11 cellular contexts compared by ENCODE assay signal in the genomic region with DNA sequence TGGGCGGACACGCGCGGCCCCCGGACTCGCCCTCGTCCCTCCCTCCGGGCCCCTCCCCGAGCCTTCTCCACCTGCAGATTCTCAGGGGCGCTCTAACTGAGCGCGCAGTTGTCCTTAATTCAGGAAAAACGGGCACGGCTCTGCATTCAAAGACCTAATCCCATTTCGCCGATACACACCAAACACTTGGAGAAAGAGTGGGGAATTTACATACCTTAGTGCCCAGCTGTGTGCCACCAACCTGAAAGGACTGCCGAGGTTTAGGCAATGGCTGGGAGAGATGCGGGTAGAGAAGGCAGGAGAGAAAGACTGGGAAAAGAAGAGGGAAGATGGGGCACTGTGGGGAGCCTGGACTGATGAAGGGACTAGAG. TPM values are rescaled to one million over a fixed set of nuclear protein-coding genes. Genes with fewer than 3 reads are reported as not detected.
DNase-seq lines count a peak whose midpoint lies in the region; FAIRE-seq and TF ChIP-seq lines count a peak whose summit lies in the region.
"Had no signal": no experiment of that assay in that cellular context is flagged by ENCODE, and none has a peak within 500 bp of the region (broad histone marks: within the 10 kb centered on the region; RNA-seq: fewer than 3 reads in every experiment).

No MANE protein-coding gene starts in this region.

- peak overlapping the region; percentile 33 for H3K4me3 ChIP-seq in mesendoderm (ENCODE audit: low read length)
- peak overlapping the region in 1 of 2 donors; percentile 37 for H3K4me3 ChIP-seq in kidney (ENCODE audit: low read length in 2 of 2)

- peak overlapping the region; percentile 88 for H3K56ac ChIP-seq in mesendoderm (ENCODE audit: low read length)

- DNase-seq in NCI-H748 (lab: John Stamatoyannopoulos, UW; ENCODE audit: unreplicated experiment) (peak; percentile 50), NCI-H748 treated with DMSO at 0.1 percent for 48 hours (lab: John Stamatoyannopoulos, UW) (no peak), chondrocyte (ENCODE audit: low spot score) (no peak), mesendoderm (no peak), superior temporal gyrus (ENCODE audit: extremely low spot score) (peak; percentile 29), CD1c-positive myeloid dendritic cell (ENCODE audit: extremely low spot score) (no peak), kidney (no peak)
- DNase-seq in stimulated activated CD4-positive, alpha-beta T cell treated with anti-CD3 and anti-CD28 coated beads, Interleukin-2, amount 100 ng/mL, for 48 hours: no peak
- DNase-seq: NCI-H524 treated with DMSO at 0.1 percent for 48 hours had no signal

- H3K9me3 Mint-ChIP-seq in chondrocyte (ENCODE audit: low read depth): no peaks in the 10 kb centered on the region

- TF ChIP-seq CTCF in chondrocyte (IDR thresholded peaks at IDR 0.05) (no peak), kidney (IDR thresholded peaks at IDR 0.05; ENCODE audit: borderline replicate concordance, extremely low read depth, insufficient read depth) (no peak)

- no peak overlapping the region for H2AK5ac ChIP-seq in mesendoderm (ENCODE audit: low read length)

- H3K9ac ChIP-seq in mesendoderm (ENCODE audit: low read length) (peak overlapping the region; percentile 59), kidney (ENCODE audit: low read length in 2 of 2) (no peak overlapping the region)

- no peak overlapping the region for H4K8ac ChIP-seq in mesendoderm (ENCODE audit: low read depth, low read length)

- peaks cover 14% of the 10 kb centered on the region for H3K27me3 Mint-ChIP-seq in chondrocyte (ENCODE audit: low read depth)

- H3K4me2 ChIP-seq in mesendoderm (ENCODE audit: low read length): peak overlapping the region; percentile 69

- H3K23ac ChIP-seq in mesendoderm (ENCODE audit: low read length): no peak overlapping the region

- H3K36me3 ChIP-seq in mesendoderm (ENCODE audit: control insufficient read depth, insufficient read depth, low read length) (no peaks in the 10 kb centered on the region), kidney (ENCODE audit: control insufficient read depth in 1 of 2, insufficient read depth in 2 of 2, low read length in 2 of 2) (no peaks in the 10 kb centered on the region)

- peaks cover 5% of the 10 kb centered on the region for H3K4me1 Mint-ChIP-seq in chondrocyte (ENCODE audit: low read depth)

- H3K27me3 ChIP-seq in mesendoderm (ENCODE audit: insufficient read depth, low read length, poor library complexity): no peaks in the 10 kb centered on the region

- H3K4me1 ChIP-seq in mesendoderm (ENCODE audit: control insufficient read depth, low read depth, low read length) (peaks cover 7% of the 10 kb centered on the region), kidney (ENCODE audit: control insufficient read depth in 1 of 2, insufficient read depth in 1 of 2, low read depth in 1 of 2, low read length in 2 of 2) (no peaks in the 10 kb centered on the region)

- no peak overlapping the region for H4K5ac ChIP-seq in mesendoderm (ENCODE audit: low read length)

- H3K27ac Mint-ChIP-seq in chondrocyte (ENCODE audit: unreplicated experiment): no peak overlapping the region

- peak overlapping the region; percentile 69 for H3K4me3 Mint-ChIP-seq in chondrocyte (ENCODE audit: unreplicated experiment)

- no peak overlapping the region for H2BK15ac ChIP-seq in mesendoderm (replicated peaks; ENCODE audit: low read depth)

- H3K27ac ChIP-seq in mesendoderm (ENCODE audit: low read depth, low read length) (peak overlapping the region; percentile 68), kidney (ENCODE audit: low read depth in 2 of 2, low read length in 2 of 2) (no peak overlapping the region)

- FAIRE-seq in kidney (lab: Jason Lieb, UNC): no peak

- no peaks in the 10 kb centered on the region for H3K9me3 ChIP-seq in kidney (ENCODE audit: control insufficient read depth in 1 of 2, low read length in 2 of 2)

- no CpG with 5 or more reads among the region's 18 CpGs for WGBS in mesendoderm (ENCODE audit: extremely low coverage, insufficient coverage, low lambda C conversion rate)

- peaks cover 4% of the 10 kb centered on the region for H3K79me1 ChIP-seq in mesendoderm (ENCODE audit: low read length)

- intact Hi-C loops in kidney (cut with DNase I): no loop called here

- H2BK120ac ChIP-seq in mesendoderm (ENCODE audit: low read depth, low read length): no peak overlapping the region

- H3K4ac ChIP-seq in mesendoderm (ENCODE audit: low read depth, low read length): no peak overlapping the region

- H3K79me2 ChIP-seq in mesendoderm (ENCODE audit: control insufficient read depth, insufficient read depth, low read length): peaks cover 3% of the 10 kb centered on the region

- peaks cover 3% of the 10 kb centered on the region for H3K36me3 Mint-ChIP-seq in chondrocyte (ENCODE audit: low read depth)

- no peak overlapping the region for H2BK5ac ChIP-seq in mesendoderm (ENCODE audit: low read length)

- peak overlapping the region; percentile 85 for H3K18ac ChIP-seq in mesendoderm (ENCODE audit: low read length)

RNA-seq across cellular contexts. Expression of gene IGDCC3, which starts 21.8 kb away (rescaled TPM):
- total RNA-seq in chondrocyte (0.13 to 0.31 TPM (median 0.27 TPM) in 3 replicates), kidney (0.22 TPM)
- polyA plus RNA-seq in mesendoderm (2013, experiment 1 of 2): 44.0 TPM
- 43.7 TPM for polyA plus RNA-seq in mesendoderm (2013, experiment 2 of 2)
- 0.49 TPM for polyA plus RNA-seq in kidney (ENCODE audit: insufficient read depth, low read depth, low replicate concordance)
- total RNA-seq: activated CD8-positive, alpha-beta memory T cell treated with anti-CD3 and anti-CD28 coated beads for 36 hours had no signal

RNA-seq across cellular contexts. Expression of gene RNU5B-1, which starts 51.5 kb away (rescaled TPM):
- total RNA-seq in chondrocyte (11.4 TPM in 1 of 3 replicates, not detected in the others), kidney (54.0 TPM)
- polyA plus RNA-seq in mesendoderm (2013, experiment 1 of 2): not detected
- polyA plus RNA-seq in mesendoderm (2013, experiment 2 of 2): not detected
- polyA plus RNA-seq in kidney (ENCODE audit: insufficient read depth, low read depth, low replicate concordance): not detected
- total RNA-seq: activated CD8-positive, alpha-beta memory T cell treated with anti-CD3 and anti-CD28 coated beads for 36 hours; glomerular endothelial cell had no signal

Comparison
In these comparisons a context has a peak if more than half of its experiments do, and no peak if none do; other contexts are left out.
1. DNase-seq: peak in NCI-H748 (single experiment) and superior temporal gyrus (single experiment); none in NCI-H748 treated with DMSO at 0.1 percent for 48 hours (single experiment), chondrocyte (single experiment), mesendoderm (single experiment), stimulated activated CD4-positive, alpha-beta T cell treated with anti-CD3 and anti-CD28 coated beads, Interleukin-2, amount 100 ng/mL, for 48 hours (0 of 2), CD1c-positive myeloid dendritic cell (single experiment) and kidney (single experiment).